ENCODE assay signal across 1 cellular context in the genomic region with DNA sequence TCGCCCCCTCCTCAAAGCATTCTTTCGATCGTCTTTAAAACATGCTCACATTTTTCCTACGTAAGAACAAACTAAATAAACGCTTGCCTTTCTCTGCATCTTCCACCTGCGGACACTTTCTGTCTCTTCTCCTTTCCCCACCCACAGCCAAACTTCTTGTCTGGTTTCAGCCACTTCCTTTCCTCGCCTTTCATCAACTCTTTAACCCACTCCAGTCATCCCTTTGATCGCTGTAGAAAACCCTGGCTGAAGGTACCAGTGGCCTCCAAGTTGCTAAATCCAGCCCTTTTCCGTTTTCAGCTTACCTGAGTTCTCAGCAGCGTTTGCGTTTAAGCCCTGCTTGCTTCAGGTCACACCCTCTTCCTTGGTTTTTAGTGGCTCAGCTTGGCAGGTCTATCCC.
TF ChIP-seq lines count a peak whose summit lies in the region.

No MANE protein-coding gene starts in this region.

TF ChIP-seq in HCT116, 20 proteins besides CTCF, POLR2A, EP300 and RAD21 (continued from another document):
- no peak for TF ChIP-seq ZNF274 (IDR thresholded peaks at IDR 0.05; ENCODE audit: low read depth, low read length)
- no peak for TF ChIP-seq SP1 (IDR thresholded peaks at IDR 0.05; ENCODE audit: low read depth)
- no peak for TF ChIP-seq EGR1 (IDR thresholded peaks at IDR 0.05; ENCODE audit: low read depth)
TF ChIP-seq in HCT116: peak in this region for 0.
